In the genomic region with DNA sequence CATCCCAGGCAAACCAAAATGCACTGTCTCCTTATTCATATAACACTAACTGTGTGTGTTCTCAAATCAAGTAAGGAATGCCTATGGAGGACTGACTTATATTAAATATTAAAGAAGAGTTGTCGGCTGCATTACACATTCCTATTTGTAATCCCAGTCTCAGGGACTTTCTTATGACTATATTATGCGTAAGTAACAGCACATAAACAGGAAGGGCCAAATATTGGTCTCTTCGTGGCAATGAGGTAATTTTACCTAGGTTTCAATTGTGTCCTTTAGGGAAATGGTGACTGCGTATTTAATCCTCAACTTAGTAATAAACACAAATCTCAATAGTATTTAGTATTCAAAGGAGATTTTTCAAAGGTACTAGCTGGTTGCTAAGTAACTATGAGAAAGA, we compare ENCODE assay signal across 26 cellular contexts.
"Had no signal": no experiment of that assay in that cellular context is flagged by ENCODE, and none has a peak within 500 bp of the region (broad histone marks: within the 10 kb centered on the region; RNA-seq: fewer than 3 reads in every experiment).

No MANE protein-coding gene starts in this region.

- H3K4me3 Mint-ChIP-seq: activated CD4-positive, alpha-beta T cell treated with anti-CD3 and anti-CD28 coated beads for 36 hours; activated naive CD8-positive, alpha-beta T cell treated with anti-CD3 and anti-CD28 coated beads for 36 hours; natural killer cell; neural progenitor cell had no signal

- H3K27me3 ChIP-seq: adrenal gland, ascending aorta, breast epithelium, colonic mucosa, dorsolateral prefrontal cortex, heart right ventricle, left lung, neural progenitor cell, spleen, testis, transverse colon had no signal

- DNase-seq: activated CD4-positive, alpha-beta T cell treated with anti-CD3 and anti-CD28 coated beads for 36 hours; activated CD4-positive, CD25-positive, alpha-beta regulatory T cell; activated CD8-positive, alpha-beta memory T cell treated with anti-CD3 and anti-CD28 coated beads for 24 hours; activated effector memory CD4-positive, alpha-beta T cell treated with Interleukin-2 at 50 U/mL for 16 hours; activated naive CD4-positive, alpha-beta T cell treated with Interleukin-2 at 50 U/mL for 16 hours; activated naive CD8-positive, alpha-beta T cell treated with anti-CD3 and anti-CD28 coated beads for 36 hours; adrenal gland; cerebellar nuclear complex; colonic mucosa; dorsolateral prefrontal cortex; effector memory CD4-positive, alpha-beta T cell; foreskin melanocyte; heart right ventricle; left lung; lower lobe of right lung; mesendoderm; natural killer cell; posterior cingulate gyrus; right cardiac atrium; spleen; stimulated activated naive CD4-positive, alpha-beta T cell; testis; transverse colon had no signal

- H3K27ac ChIP-seq: adrenal gland, ascending aorta, breast epithelium, colonic mucosa, heart right ventricle, left lung, lower lobe of right lung, neural progenitor cell, spleen, testis, transverse colon had no signal

- H3K36me3 ChIP-seq: adrenal gland, ascending aorta, breast epithelium, colonic mucosa, heart right ventricle, left lung, lower lobe of right lung, neural progenitor cell, spleen, transverse colon had no signal

- H3K9me3 Mint-ChIP-seq: activated naive CD8-positive, alpha-beta T cell treated with anti-CD3 and anti-CD28 coated beads for 36 hours; natural killer cell; neural progenitor cell had no signal

- H3K36me3 Mint-ChIP-seq: activated naive CD8-positive, alpha-beta T cell treated with anti-CD3 and anti-CD28 coated beads for 36 hours; natural killer cell; neural progenitor cell had no signal

- H3K9ac ChIP-seq: neural progenitor cell had no signal

- H3K4me3 ChIP-seq: adrenal gland, ascending aorta, breast epithelium, colonic mucosa, heart right ventricle, left lung, lower lobe of right lung, neural progenitor cell, spleen, testis, transverse colon had no signal

- H3K27ac Mint-ChIP-seq: activated CD4-positive, alpha-beta T cell treated with anti-CD3 and anti-CD28 coated beads for 36 hours; activated naive CD8-positive, alpha-beta T cell treated with anti-CD3 and anti-CD28 coated beads for 36 hours; natural killer cell had no signal

- H2AFZ ChIP-seq: neural progenitor cell had no signal

- H3K4me1 ChIP-seq: adrenal gland, ascending aorta, breast epithelium, colonic mucosa, left lung, lower lobe of right lung, neural progenitor cell, testis, transverse colon had no signal

- H3K9me3 ChIP-seq: adrenal gland, ascending aorta, breast epithelium, colonic mucosa, heart right ventricle, left lung, lower lobe of right lung, spleen, testis, transverse colon had no signal

- H3K4me2 ChIP-seq: neural progenitor cell had no signal

- H3K4me1 Mint-ChIP-seq: activated CD4-positive, alpha-beta T cell treated with anti-CD3 and anti-CD28 coated beads for 36 hours; activated naive CD8-positive, alpha-beta T cell treated with anti-CD3 and anti-CD28 coated beads for 36 hours; natural killer cell had no signal
